Comparison of ENCODE assay signal across 1 cellular context in the genomic region with DNA sequence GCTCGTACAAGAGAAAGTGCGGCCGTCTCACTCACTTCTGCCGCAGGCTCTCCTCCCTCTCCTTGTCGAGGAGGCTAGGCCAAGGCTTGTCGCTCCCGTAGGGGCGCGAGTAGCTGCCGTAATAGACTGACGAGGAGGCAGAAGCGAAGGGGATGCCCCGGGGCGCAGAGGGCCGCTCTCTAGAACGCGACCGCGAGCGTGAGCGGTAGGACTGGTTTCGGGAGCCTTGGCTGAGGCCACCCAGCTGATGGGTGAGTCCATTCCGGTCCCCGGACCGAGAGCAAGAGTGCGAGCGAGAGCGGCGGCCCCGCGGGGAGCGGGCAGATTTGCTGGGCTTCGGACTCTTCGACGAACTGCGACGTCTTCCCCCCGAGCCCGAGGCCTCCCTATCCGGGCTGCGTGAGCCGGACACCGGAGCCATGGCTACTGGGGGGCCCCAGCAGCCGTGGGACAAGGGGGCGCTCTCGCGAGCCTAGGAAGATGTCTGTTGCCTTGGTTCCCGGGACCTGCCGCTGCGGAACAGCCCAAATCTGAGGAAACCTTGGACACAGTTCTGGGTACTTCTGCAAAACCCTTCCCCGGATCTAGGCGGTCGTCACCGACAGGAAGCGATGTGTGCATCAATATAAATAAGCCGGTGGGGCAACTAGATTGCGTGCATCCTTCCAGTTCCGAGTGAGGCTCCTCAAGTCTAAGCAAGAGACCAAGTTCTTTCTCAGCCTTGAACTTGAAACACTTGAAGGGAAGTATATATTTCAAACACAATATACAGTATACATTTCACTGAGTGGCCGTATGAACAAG.
TF ChIP-seq lines count a peak whose summit lies in the region.

A gene (minus strand): TSS at position 567 of the 804 bp plus-strand sequence. CDS start 146 bp downstream, at position 421.

TF ChIP-seq in GM12878, 131 proteins besides CTCF, POLR2A, EP300 and RAD21 (continued from another document):
- no peak for TF ChIP-seq YBX1 (IDR thresholded peaks at IDR 0.05)
- no peak for TF ChIP-seq ETV6 (conservative IDR thresholded peaks at IDR 0.05 in 1 of 2, IDR thresholded peaks at IDR 0.05 in 1 of 2; ENCODE audit: borderline replicate concordance in 1 of 2, low read depth in 1 of 2)
- peak; percentile 95 for TF ChIP-seq FOXK2 (IDR thresholded peaks at IDR 0.05)
- TF ChIP-seq, protein P1, sequence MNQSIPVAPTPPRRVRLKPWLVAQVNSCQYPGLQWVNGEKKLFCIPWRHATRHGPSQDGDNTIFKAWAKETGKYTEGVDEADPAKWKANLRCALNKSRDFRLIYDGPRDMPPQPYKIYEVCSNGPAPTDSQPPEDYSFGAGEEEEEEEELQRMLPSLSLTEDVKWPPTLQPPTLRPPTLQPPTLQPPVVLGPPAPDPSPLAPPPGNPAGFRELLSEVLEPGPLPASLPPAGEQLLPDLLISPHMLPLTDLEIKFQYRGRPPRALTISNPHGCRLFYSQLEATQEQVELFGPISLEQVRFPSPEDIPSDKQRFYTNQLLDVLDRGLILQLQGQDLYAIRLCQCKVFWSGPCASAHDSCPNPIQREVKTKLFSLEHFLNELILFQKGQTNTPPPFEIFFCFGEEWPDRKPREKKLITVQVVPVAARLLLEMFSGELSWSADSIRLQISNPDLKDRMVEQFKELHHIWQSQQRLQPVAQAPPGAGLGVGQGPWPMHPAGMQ (IDR thresholded peaks at IDR 0.05; ENCODE audit: borderline replicate concordance), result no peak
- TF ChIP-seq SUPT20H (IDR thresholded peaks at IDR 0.05; ENCODE audit: borderline replicate concordance, control insufficient read depth, low read depth, low read length), result no peak
- no peak for TF ChIP-seq ZNF274 (IDR thresholded peaks at IDR 0.05; ENCODE audit: insufficient read depth, insufficient read length)
- no peak for TF ChIP-seq CBX5 (IDR thresholded peaks at IDR 0.05; ENCODE audit: low read depth)
- TF ChIP-seq HCFC1 (IDR thresholded peaks at IDR 0.05; ENCODE audit: low read length), result peak; percentile 79
- no peak for TF ChIP-seq KAT2A (conservative IDR thresholded peaks at IDR 0.05; ENCODE audit: control insufficient read depth, low read depth, low read length)
- TF ChIP-seq, protein P2, sequence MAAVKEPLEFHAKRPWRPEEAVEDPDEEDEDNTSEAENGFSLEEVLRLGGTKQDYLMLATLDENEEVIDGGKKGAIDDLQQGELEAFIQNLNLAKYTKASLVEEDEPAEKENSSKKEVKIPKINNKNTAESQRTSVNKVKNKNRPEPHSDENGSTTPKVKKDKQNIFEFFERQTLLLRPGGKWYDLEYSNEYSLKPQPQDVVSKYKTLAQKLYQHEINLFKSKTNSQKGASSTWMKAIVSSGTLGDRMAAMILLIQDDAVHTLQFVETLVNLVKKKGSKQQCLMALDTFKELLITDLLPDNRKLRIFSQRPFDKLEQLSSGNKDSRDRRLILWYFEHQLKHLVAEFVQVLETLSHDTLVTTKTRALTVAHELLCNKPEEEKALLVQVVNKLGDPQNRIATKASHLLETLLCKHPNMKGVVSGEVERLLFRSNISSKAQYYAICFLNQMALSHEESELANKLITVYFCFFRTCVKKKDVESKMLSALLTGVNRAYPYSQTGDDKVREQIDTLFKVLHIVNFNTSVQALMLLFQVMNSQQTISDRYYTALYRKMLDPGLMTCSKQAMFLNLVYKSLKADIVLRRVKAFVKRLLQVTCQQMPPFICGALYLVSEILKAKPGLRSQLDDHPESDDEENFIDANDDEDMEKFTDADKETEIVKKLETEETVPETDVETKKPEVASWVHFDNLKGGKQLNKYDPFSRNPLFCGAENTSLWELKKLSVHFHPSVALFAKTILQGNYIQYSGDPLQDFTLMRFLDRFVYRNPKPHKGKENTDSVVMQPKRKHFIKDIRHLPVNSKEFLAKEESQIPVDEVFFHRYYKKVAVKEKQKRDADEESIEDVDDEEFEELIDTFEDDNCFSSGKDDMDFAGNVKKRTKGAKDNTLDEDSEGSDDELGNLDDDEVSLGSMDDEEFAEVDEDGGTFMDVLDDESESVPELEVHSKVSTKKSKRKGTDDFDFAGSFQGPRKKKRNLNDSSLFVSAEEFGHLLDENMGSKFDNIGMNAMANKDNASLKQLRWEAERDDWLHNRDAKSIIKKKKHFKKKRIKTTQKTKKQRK (IDR thresholded peaks at IDR 0.05; ENCODE audit: low read depth, low read length), result no peak
- no peak for TF ChIP-seq MXI1 (IDR thresholded peaks at IDR 0.05; ENCODE audit: low read depth, low read length)
- TF ChIP-seq SUZ12 (IDR thresholded peaks at IDR 0.05; ENCODE audit: unreplicated experiment), result no peak
- no peak for TF ChIP-seq MYC (IDR thresholded peaks at IDR 0.05; ENCODE audit: insufficient read depth, insufficient read length, insufficient replicate concordance, low read length, severe bottlenecking)
- TF ChIP-seq POU2F2 (IDR thresholded peaks at IDR 0.05; ENCODE audit: borderline replicate concordance, low read depth, low read length), result peak; percentile 47; the same call in 1 of the 3 replicates
- TF ChIP-seq NBN (IDR thresholded peaks at IDR 0.05), result no peak
- TF ChIP-seq CHD1 (IDR thresholded peaks at IDR 0.05; ENCODE audit: low read depth, low read length), result no peak
